Comparison of ENCODE assay signal across 16 cellular contexts in genomic region chr1:168396940-168397680, GRCh38.
A peak's percentile ranks its signal among the peaks of the same experiment; 100 is the strongest.
DNase-seq lines count a peak whose midpoint lies in the region; ATAC-seq, FAIRE-seq and TF ChIP-seq lines count a peak whose summit lies in the region.
"Had no signal": no experiment of that assay in that cellular context is flagged by ENCODE, and none has a peak within 500 bp of the region (broad histone marks: within the 10 kb centered on the region; RNA-seq: fewer than 3 reads in every experiment).

No MANE protein-coding gene starts in this region.

- no peaks in the 10 kb centered on the region for H3K9me3 ChIP-seq in A549
- H3K9me3 ChIP-seq in HEK293 (ENCODE audit: control insufficient read depth, insufficient read depth, low read depth, low read length): no peaks in the 10 kb centered on the region
- H3K9me3 ChIP-seq in Panc1 (ENCODE audit: control insufficient read depth, insufficient read depth, low read depth, low read length): no peaks in the 10 kb centered on the region

- no TSS peak for BruUV-seq in Panc1 (replicated peaks; lab: Mats Ljungman, UMichigan)

- H3K4me1 ChIP-seq in A549 (peaks cover 26% of the 10 kb centered on the region), HEK293 (ENCODE audit: control insufficient read depth, insufficient read depth, low read length) (peaks cover 9% of the 10 kb centered on the region; the same call in 1 of the 2 replicates), Panc1 (ENCODE audit: control insufficient read depth, insufficient read depth, low read length) (peaks cover 2% of the 10 kb centered on the region; the same call in 1 of the 2 replicates)

- no peak for TF ChIP-seq CTCF in A549 (IDR thresholded peaks at IDR 0.05)
- TF ChIP-seq CTCF in HEK293 (tag by site-specific recombination; IDR thresholded peaks at IDR 0.05): no peak
- no peak for TF ChIP-seq CTCF in Panc1 (IDR thresholded peaks at IDR 0.05)

- TF ChIP-seq RAD21 in A549 (conservative IDR thresholded peaks at IDR 0.05 in 1 of 2, IDR thresholded peaks at IDR 0.05 in 1 of 2): no peak

- intact Hi-C loops in Panc1 (cut with micrococcal nuclease; ENCODE audit: unreplicated experiment): no loop called here

- H3K4me2 ChIP-seq in A549: 0 out of 3 replicates have a peak overlapping the region, but pooled peaks have one; percentile 4

- H3K4me3 ChIP-seq in A549 (no peak overlapping the region), HEK293 (ENCODE audit: low read depth, low read length) (no peak overlapping the region), Panc1 (ENCODE audit: low read depth in 2 of 2, low read length in 2 of 2) (no peak overlapping the region)

- ATAC-seq in A549 (no peak), Panc1 (peak; percentile 37; the same call in 1 of the 2 replicates)
- ATAC-seq: T-cell had no signal

- DNase-seq in A549 (ENCODE audit: low read depth in 1 of 2, low spot score in 1 of 2) (no peak), Panc1 (ENCODE audit: low read depth, low spot score) (no peak), dedifferentiated amniotic fluid mesenchymal stem cell (ENCODE audit: extremely low spot score) (peak; percentile 17), DMS 273 (lab: John Stamatoyannopoulos, UW; ENCODE audit: unreplicated experiment) (no peak), UCSD-AML1 (lab: John Stamatoyannopoulos, UW; ENCODE audit: unreplicated experiment) (no peak), NCI-H345 treated with DMSO at 0.1 percent for 48 hours (lab: John Stamatoyannopoulos, UW; ENCODE audit: unreplicated experiment) (no peak), DMS 273 treated with DMSO at 0.1 percent for 48 hours (lab: John Stamatoyannopoulos, UW) (no peak)
- DNase-seq: ACHN; Calu3; CD4-positive, alpha-beta T cell; H9; IMR-90; NCI-H1436 treated with DMSO at 0.1 percent for 48 hours; NCI-H2081; T-cell had no signal

- FAIRE-seq in A549 (lab: Jason Lieb, UNC): no peak

- CTCF ChIA-PET in A549 (lab: Yijun Ruan, JAX) (interaction anchor here (0.6 to 1.5 kb wide), 4 partner anchors 12 to 429 kb away, joined by 3 to 6 read pairs (median 5); no protein-coding TSS in a partner anchor), HEK293 (lab: Yijun Ruan, JAX) (interaction anchor here (0.7 kb wide), 1 partner anchor 1141 kb away, joined by 3 read pairs; no protein-coding TSS in a partner anchor), Panc1 (lab: Charles Lee) (no interaction called here)

- in situ Hi-C loops in Panc1 (cut with HindIII; ENCODE audit: low pct_unique_long_range_greater_than_20kb, low sequenced_read_pairs): no loop called here

- H3K36me3 ChIP-seq in HEK293 (ENCODE audit: control insufficient read depth in 2 of 2, insufficient read depth in 1 of 2, low read length in 2 of 2) (peaks cover 0 to 4% of the 10 kb centered on the region in 2 experiments; a peak in 1 of 3 replicates), Panc1 (ENCODE audit: control insufficient read depth, insufficient read depth, low read length) (no peaks in the 10 kb centered on the region)

- TF ChIP-seq EP300 in A549 (IDR thresholded peaks at IDR 0.05): no peak

- WGBS in A549 (ENCODE audit: missing lambda C conversion rate): 1% methylated on average over 3 of the region's 3 CpGs

- H3K27ac ChIP-seq in A549 (no peak overlapping the region), HEK293 (ENCODE audit: extremely low read depth, low read depth, low read length) (no peak overlapping the region), Panc1 (ENCODE audit: low read length) (no peak overlapping the region)

- no peak for TF ChIP-seq POLR2A in A549 (IDR thresholded peaks at IDR 0.05; ENCODE audit: low read length)

- H3K27me3 ChIP-seq in Panc1 (ENCODE audit: control insufficient read depth, insufficient read depth, low read length): peaks cover 6% of the 10 kb centered on the region

- POLR2A ChIA-PET in A549 (lab: Yijun Ruan, JAX) (no interaction called here), HEK293 (lab: Yijun Ruan, JAX) (no interaction called here), Panc1 (lab: Charles Lee) (interaction anchor here (0.8 kb wide), 1 partner anchor 25 kb away, joined by 4 read pairs; no protein-coding TSS in a partner anchor)

TF ChIP-seq in A549, 52 proteins besides CTCF, POLR2A, EP300 and RAD21 (continues in another document):
- TF ChIP-seq CHD4 (IDR thresholded peaks at IDR 0.05; ENCODE audit: borderline replicate concordance) (no peak), BHLHE40 (IDR thresholded peaks at IDR 0.05; ENCODE audit: low read depth, low read length) (no peak), HEYL (CRISPR knock-in tag; IDR thresholded peaks at IDR 0.05) (no peak), SMC3 (IDR thresholded peaks at IDR 0.05) (no peak), MAX (IDR thresholded peaks at IDR 0.05) (no peak), RARB (CRISPR knock-in tag; IDR thresholded peaks at IDR 0.05) (no peak), MAZ (IDR thresholded peaks at IDR 0.05; ENCODE audit: borderline replicate concordance, low read depth, low read length) (no peak), ZC3H11A (IDR thresholded peaks at IDR 0.05) (no peak), USF2 (IDR thresholded peaks at IDR 0.05) (no peak), HMGXB4 (CRISPR knock-in tag; IDR thresholded peaks at IDR 0.05; ENCODE audit: borderline replicate concordance) (no peak), ESRRA (IDR thresholded peaks at IDR 0.05; ENCODE audit: borderline replicate concordance, low read length) (no peak), ZFP36 (IDR thresholded peaks at IDR 0.05; ENCODE audit: borderline replicate concordance, partially characterized antibody) (no peak), GATA3 (IDR thresholded peaks at IDR 0.05; ENCODE audit: borderline replicate concordance) (no peak)

TF ChIP-seq in HEK293, 187 proteins besides CTCF, POLR2A, EP300 and RAD21 (continues in another document):
- TF ChIP-seq ZNF341 (tag by site-specific recombination; IDR thresholded peaks at IDR 0.05; ENCODE audit: low read depth): no peak
- TF ChIP-seq GLI2 (tag by site-specific recombination; IDR thresholded peaks at IDR 0.05; ENCODE audit: borderline replicate concordance, low read depth): peak; percentile 68; the same call in 1 of the 2 replicates
- no peak for TF ChIP-seq ZNF514 (tag by site-specific recombination; IDR thresholded peaks at IDR 0.05)
- TF ChIP-seq ZNF548 (tag by site-specific recombination; IDR thresholded peaks at IDR 0.05): no peak
- no peak; the same call in 1 of the 2 replicates for TF ChIP-seq ZNF654 (tag by site-specific recombination; IDR thresholded peaks at IDR 0.05; ENCODE audit: low read depth)
- TF ChIP-seq ZNF677 (tag by site-specific recombination; IDR thresholded peaks at IDR 0.05): no peak
- TF ChIP-seq ZNF501 (tag by site-specific recombination; IDR thresholded peaks at IDR 0.05): no peak
- no peak for TF ChIP-seq ZNF830 (tag by site-specific recombination; IDR thresholded peaks at IDR 0.05; ENCODE audit: low read depth)
- no peak for TF ChIP-seq ZNF24 (tag by site-specific recombination; IDR thresholded peaks at IDR 0.05)
- TF ChIP-seq ZXDB (tag by site-specific recombination; IDR thresholded peaks at IDR 0.05): peak; percentile 51; the same call in 1 of the 2 replicates
- no peak for TF ChIP-seq ZNF280D (tag by site-specific recombination; IDR thresholded peaks at IDR 0.05)
- TF ChIP-seq ZNF394 (tag by site-specific recombination; IDR thresholded peaks at IDR 0.05; ENCODE audit: borderline replicate concordance): no peak
- TF ChIP-seq GLIS1 (tag by site-specific recombination; IDR thresholded peaks at IDR 0.05): peak; percentile 67
- TF ChIP-seq KLF17 (tag by site-specific recombination; IDR thresholded peaks at IDR 0.05): no peak
- no peak for TF ChIP-seq ZBTB26 (tag by site-specific recombination; optimal IDR thresholded peaks at IDR 0.05)
- no peak for TF ChIP-seq ZBTB1 (tag by site-specific recombination; IDR thresholded peaks at IDR 0.05)
